In the genomic region with DNA sequence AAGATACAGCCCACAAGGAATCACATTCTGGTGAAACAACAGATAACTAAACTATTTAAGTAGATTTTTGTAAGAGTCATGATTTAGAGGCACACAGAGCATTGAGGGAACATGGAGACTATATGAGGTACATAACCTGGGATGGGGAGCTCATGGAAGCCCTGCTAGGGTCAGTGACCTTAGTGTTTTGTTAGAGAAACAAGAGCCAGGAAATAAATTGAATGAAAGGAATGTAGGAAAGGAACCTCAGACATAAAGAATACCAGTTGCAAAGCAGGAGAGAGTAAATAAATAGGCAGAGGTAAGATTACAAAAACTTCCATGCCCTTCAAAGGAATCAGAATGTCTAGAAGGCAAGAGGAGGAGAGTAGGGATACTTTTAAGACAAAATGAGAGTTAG, we compare ENCODE assay signal across 1 cellular context.
TF ChIP-seq lines count a peak whose summit lies in the region.

No MANE protein-coding gene starts in this region.

TF ChIP-seq in GM23338, 12 proteins besides CTCF, POLR2A, EP300 and RAD21 (continued from another document):
- TF ChIP-seq, protein P1, sequence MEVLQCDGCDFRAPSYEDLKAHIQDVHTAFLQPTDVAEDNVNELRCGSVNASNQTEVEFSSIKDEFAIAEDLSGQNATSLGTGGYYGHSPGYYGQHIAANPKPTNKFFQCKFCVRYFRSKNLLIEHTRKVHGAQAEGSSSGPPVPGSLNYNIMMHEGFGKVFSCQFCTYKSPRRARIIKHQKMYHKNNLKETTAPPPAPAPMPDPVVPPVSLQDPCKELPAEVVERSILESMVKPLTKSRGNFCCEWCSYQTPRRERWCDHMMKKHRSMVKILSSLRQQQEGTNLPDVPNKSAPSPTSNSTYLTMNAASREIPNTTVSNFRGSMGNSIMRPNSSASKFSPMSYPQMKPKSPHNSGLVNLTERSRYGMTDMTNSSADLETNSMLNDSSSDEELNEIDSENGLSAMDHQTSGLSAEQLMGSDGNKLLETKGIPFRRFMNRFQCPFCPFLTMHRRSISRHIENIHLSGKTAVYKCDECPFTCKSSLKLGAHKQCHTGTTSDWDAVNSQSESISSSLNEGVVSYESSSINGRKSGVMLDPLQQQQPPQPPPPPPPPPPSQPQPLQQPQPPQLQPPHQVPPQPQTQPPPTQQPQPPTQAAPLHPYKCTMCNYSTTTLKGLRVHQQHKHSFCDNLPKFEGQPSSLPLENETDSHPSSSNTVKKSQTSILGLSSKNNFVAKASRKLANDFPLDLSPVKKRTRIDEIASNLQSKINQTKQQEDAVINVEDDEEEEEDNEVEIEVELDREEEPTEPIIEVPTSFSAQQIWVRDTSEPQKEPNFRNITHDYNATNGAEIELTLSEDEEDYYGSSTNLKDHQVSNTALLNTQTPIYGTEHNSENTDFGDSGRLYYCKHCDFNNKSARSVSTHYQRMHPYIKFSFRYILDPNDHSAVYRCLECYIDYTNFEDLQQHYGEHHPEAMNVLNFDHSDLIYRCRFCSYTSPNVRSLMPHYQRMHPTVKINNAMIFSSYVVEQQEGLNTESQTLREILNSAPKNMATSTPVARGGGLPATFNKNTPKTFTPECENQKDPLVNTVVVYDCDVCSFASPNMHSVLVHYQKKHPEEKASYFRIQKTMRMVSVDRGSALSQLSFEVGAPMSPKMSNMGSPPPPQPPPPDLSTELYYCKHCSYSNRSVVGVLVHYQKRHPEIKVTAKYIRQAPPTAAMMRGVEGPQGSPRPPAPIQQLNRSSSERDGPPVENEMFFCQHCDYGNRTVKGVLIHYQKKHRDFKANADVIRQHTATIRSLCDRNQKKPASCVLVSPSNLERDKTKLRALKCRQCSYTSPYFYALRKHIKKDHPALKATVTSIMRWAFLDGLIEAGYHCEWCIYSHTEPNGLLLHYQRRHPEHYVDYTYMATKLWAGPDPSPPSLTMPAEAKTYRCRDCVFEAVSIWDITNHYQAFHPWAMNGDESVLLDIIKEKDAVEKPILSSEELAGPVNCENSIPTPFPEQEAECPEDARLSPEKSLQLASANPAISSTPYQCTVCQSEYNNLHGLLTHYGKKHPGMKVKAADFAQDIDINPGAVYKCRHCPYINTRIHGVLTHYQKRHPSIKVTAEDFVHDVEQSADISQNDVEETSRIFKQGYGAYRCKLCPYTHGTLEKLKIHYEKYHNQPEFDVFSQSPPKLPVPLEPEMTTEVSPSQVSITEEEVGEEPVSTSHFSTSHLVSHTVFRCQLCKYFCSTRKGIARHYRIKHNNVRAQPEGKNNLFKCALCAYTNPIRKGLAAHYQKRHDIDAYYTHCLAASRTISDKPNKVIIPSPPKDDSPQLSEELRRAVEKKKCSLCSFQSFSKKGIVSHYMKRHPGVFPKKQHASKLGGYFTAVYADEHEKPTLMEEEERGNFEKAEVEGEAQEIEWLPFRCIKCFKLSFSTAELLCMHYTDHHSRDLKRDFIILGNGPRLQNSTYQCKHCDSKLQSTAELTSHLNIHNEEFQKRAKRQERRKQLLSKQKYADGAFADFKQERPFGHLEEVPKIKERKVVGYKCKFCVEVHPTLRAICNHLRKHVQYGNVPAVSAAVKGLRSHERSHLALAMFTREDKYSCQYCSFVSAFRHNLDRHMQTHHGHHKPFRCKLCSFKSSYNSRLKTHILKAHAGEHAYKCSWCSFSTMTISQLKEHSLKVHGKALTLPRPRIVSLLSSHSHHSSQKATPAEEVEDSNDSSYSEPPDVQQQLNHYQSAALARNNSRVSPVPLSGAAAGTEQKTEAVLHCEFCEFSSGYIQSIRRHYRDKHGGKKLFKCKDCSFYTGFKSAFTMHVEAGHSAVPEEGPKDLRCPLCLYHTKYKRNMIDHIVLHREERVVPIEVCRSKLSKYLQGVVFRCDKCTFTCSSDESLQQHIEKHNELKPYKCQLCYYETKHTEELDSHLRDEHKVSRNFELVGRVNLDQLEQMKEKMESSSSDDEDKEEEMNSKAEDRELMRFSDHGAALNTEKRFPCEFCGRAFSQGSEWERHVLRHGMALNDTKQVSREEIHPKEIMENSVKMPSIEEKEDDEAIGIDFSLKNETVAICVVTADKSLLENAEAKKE (CRISPR knock-in tag; IDR thresholded peaks at IDR 0.05), result no peak
- TF ChIP-seq, protein P2, sequence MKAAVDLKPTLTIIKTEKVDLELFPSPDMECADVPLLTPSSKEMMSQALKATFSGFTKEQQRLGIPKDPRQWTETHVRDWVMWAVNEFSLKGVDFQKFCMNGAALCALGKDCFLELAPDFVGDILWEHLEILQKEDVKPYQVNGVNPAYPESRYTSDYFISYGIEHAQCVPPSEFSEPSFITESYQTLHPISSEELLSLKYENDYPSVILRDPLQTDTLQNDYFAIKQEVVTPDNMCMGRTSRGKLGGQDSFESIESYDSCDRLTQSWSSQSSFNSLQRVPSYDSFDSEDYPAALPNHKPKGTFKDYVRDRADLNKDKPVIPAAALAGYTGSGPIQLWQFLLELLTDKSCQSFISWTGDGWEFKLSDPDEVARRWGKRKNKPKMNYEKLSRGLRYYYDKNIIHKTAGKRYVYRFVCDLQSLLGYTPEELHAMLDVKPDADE (IDR thresholded peaks at IDR 0.05), result no peak
- TF ChIP-seq, protein P3, sequence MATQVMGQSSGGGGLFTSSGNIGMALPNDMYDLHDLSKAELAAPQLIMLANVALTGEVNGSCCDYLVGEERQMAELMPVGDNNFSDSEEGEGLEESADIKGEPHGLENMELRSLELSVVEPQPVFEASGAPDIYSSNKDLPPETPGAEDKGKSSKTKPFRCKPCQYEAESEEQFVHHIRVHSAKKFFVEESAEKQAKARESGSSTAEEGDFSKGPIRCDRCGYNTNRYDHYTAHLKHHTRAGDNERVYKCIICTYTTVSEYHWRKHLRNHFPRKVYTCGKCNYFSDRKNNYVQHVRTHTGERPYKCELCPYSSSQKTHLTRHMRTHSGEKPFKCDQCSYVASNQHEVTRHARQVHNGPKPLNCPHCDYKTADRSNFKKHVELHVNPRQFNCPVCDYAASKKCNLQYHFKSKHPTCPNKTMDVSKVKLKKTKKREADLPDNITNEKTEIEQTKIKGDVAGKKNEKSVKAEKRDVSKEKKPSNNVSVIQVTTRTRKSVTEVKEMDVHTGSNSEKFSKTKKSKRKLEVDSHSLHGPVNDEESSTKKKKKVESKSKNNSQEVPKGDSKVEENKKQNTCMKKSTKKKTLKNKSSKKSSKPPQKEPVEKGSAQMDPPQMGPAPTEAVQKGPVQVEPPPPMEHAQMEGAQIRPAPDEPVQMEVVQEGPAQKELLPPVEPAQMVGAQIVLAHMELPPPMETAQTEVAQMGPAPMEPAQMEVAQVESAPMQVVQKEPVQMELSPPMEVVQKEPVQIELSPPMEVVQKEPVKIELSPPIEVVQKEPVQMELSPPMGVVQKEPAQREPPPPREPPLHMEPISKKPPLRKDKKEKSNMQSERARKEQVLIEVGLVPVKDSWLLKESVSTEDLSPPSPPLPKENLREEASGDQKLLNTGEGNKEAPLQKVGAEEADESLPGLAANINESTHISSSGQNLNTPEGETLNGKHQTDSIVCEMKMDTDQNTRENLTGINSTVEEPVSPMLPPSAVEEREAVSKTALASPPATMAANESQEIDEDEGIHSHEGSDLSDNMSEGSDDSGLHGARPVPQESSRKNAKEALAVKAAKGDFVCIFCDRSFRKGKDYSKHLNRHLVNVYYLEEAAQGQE (IDR thresholded peaks at IDR 0.05; ENCODE audit: unreplicated experiment), result no peak
- TF ChIP-seq NANOG (IDR thresholded peaks at IDR 0.05; ENCODE audit: borderline replicate concordance), result no peak
- no peak for TF ChIP-seq ZNF331 (CRISPR knock-in tag; IDR thresholded peaks at IDR 0.05; ENCODE audit: low read depth)
- TF ChIP-seq ZNF114 (CRISPR knock-in tag; IDR thresholded peaks at IDR 0.05), result no peak
- no peak for TF ChIP-seq STAT1 (IDR thresholded peaks at IDR 0.05; ENCODE audit: unreplicated experiment)
- no peak for TF ChIP-seq POLR2AphosphoS5 (IDR thresholded peaks at IDR 0.05; ENCODE audit: low read depth)
- TF ChIP-seq JUNB (IDR thresholded peaks at IDR 0.05; ENCODE audit: unreplicated experiment), result no peak
- no peak for TF ChIP-seq EZH2 (IDR thresholded peaks at IDR 0.05; ENCODE audit: low read depth, unreplicated experiment)
